ENCODE assay signal across 8 cellular contexts in the genomic region with DNA sequence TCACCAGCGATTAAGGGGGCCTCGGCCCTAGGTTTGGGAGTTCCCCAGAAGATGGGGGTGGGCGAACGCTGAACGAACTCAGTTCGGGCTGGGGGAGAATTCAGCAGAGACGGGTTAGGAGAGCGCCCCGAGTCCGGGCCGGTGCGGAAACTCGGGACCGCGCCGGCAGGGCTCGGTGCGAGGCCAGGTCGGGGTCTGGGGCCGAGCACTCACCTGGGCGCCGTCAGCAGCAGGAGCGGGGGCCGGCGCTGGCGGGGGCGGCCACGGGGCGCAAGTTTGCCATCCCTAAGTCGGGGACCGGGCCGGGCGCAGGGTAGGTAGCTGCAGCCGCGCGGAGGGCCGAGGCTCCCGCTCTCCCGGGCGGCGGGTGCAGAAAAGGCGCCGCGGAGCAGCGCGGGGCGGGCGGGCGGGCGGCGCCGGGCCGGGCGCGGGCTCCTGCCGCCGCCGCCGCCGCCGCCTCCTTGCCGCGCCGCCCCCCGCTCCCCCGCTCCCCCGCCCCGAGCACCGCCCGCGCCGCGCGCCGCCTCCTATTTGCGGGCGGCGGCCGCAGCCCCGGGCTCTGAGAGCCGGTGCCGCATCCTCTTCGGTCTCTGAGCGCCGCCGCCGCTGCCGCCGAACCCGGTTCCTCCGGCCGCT. TPM values are rescaled to one million over a fixed set of nuclear protein-coding genes. Genes with fewer than 3 reads are reported as not detected.
DNase-seq lines count a peak whose midpoint lies in the region; ATAC-seq and TF ChIP-seq lines count a peak whose summit lies in the region.

No MANE protein-coding gene starts in this region.

- DNase-seq in heart left ventricle (no peak), left ventricle myocardium superior (no peak), left lobe of liver (ENCODE audit: low spot score) (no peak), DMS79 (lab: John Stamatoyannopoulos, UW) (no peak), NCI-H1092 treated with DMSO at 0.1 percent for 48 hours (lab: John Stamatoyannopoulos, UW) (no peak)
- DNase-seq in activated naive CD4-positive, alpha-beta T cell treated with anti-CD3 and anti-CD28 coated beads, Interleukin-2, amount 10 ng/mL, durations not matched to agents 7 days and 5 days: peak; percentile 39

- H3K36me3 ChIP-seq in heart left ventricle (no peaks in the 10 kb centered on the region), urinary bladder (ENCODE audit: insufficient read depth) (no peaks in the 10 kb centered on the region)

- H3K27me3 ChIP-seq in heart left ventricle: peaks cover 0 to 46% (median 10%) of the 10 kb centered on the region in 9 donors

- H3K4me3 ChIP-seq in heart left ventricle: peak overlapping the region; percentile 30 to 71 (median 58)
- H3K4me3 ChIP-seq in urinary bladder (ENCODE audit: low read depth, low read length): peak overlapping the region; percentile 56

- 0 to 1% (median 1%) methylated on average over 22 to 92 of the region's 92 CpGs for WGBS in heart left ventricle, 4 donors
- 1% methylated on average over 70 of the region's 92 CpGs for WGBS in urinary bladder

- peaks cover 2 to 42% (median 29%) of the 10 kb centered on the region in 12 donors for H3K4me1 ChIP-seq in heart left ventricle
- H3K4me1 ChIP-seq in urinary bladder (ENCODE audit: insufficient read depth): no peaks in the 10 kb centered on the region

- no peak overlapping the region for H3K27ac Mint-ChIP-seq in activated naive CD4-positive, alpha-beta T cell treated with anti-CD3 and anti-CD28 coated beads, Interleukin-2, amount 10 ng/mL, durations not matched to agents 7 days and 5 days

- no peaks in the 10 kb centered on the region for H3K36me3 Mint-ChIP-seq in activated naive CD4-positive, alpha-beta T cell treated with anti-CD3 and anti-CD28 coated beads, Interleukin-2, amount 10 ng/mL, durations not matched to agents 7 days and 5 days

- H3K27me3 Mint-ChIP-seq in activated naive CD4-positive, alpha-beta T cell treated with anti-CD3 and anti-CD28 coated beads, Interleukin-2, amount 10 ng/mL, durations not matched to agents 7 days and 5 days: peaks cover 94% of the 10 kb centered on the region

- peaks cover 28% of the 10 kb centered on the region for H3K4me1 Mint-ChIP-seq in activated naive CD4-positive, alpha-beta T cell treated with anti-CD3 and anti-CD28 coated beads, Interleukin-2, amount 10 ng/mL, durations not matched to agents 7 days and 5 days

- no peak for ATAC-seq in heart left ventricle
- no peak for ATAC-seq in left ventricle myocardium superior
- ATAC-seq in left lobe of liver: peak; percentile 17
- no peak for ATAC-seq in HG03342 (IDR thresholded peaks at IDR 0.05; ENCODE audit: unreplicated experiment)

- H3K27ac ChIP-seq in heart left ventricle (no peak overlapping the region), urinary bladder (ENCODE audit: low read depth) (no peak overlapping the region)

- CTCF ChIA-PET in activated naive CD4-positive, alpha-beta T cell treated with anti-CD3 and anti-CD28 coated beads, Interleukin-2, amount 10 ng/mL, durations not matched to agents 7 days and 5 days (lab: Charles Lee): interaction anchor here (0.7 to 1.6 kb wide), 4 partner anchors 25 to 33 kb away, joined by 3 to 6 read pairs (median 4); no protein-coding TSS in a partner anchor

- no peaks in the 10 kb centered on the region for H3K9me3 Mint-ChIP-seq in activated naive CD4-positive, alpha-beta T cell treated with anti-CD3 and anti-CD28 coated beads, Interleukin-2, amount 10 ng/mL, durations not matched to agents 7 days and 5 days

- H3K4me3 Mint-ChIP-seq in activated naive CD4-positive, alpha-beta T cell treated with anti-CD3 and anti-CD28 coated beads, Interleukin-2, amount 10 ng/mL, durations not matched to agents 7 days and 5 days: peak overlapping the region; percentile 66

- no peaks in the 10 kb centered on the region for H3K9me3 ChIP-seq in heart left ventricle

- no peak for TF ChIP-seq POLR2A in heart left ventricle (IDR thresholded peaks at IDR 0.05)

- intact Hi-C loops in heart left ventricle (cut with DNase I): loop anchor here in 5 of 10 donors (2.0 to 5.0 kb wide), 2 partner anchors 25 to 199 kb away; no protein-coding TSS in a partner anchor
- intact Hi-C loops in left ventricle myocardium superior (cut with micrococcal nuclease): no loop called here

- TF ChIP-seq CTCF in heart left ventricle (IDR thresholded peaks at IDR 0.05): no peak

RNA-seq across cellular contexts. Expression of a gene that starts 0.4 kb away (rescaled TPM):
- 10 to 100 TPM in 4 of 9 donors, 1 to 10 TPM in 5; 4.7 to 18.5 (median 9.6) TPM for total RNA-seq in heart left ventricle
- polyA plus RNA-seq in heart left ventricle: 10 to 100 TPM in 1 of 2 donors, 1 to 10 TPM in 1; 1.1 to 11.5 TPM
- 10.0 TPM for total RNA-seq in left ventricle myocardium superior
- not detected for total RNA-seq in left lobe of liver
- 13.4 TPM for total RNA-seq in urinary bladder
- 6.1 TPM for polyA plus RNA-seq in urinary bladder

RNA-seq across cellular contexts. Expression of a gene that starts 52.0 kb away (rescaled TPM):
- total RNA-seq in heart left ventricle: 1 to 10 TPM in 1 of 9 donors, under 1 TPM in 4, not detected in 4; 0.19 to 2.9 (median 0.46) TPM
- under 1 TPM in 1 of 2 donors, not detected in 1; 0.36 TPM for polyA plus RNA-seq in heart left ventricle
- total RNA-seq in left ventricle myocardium superior: not detected
- total RNA-seq in left lobe of liver: 0.08 TPM
- 0.90 TPM for total RNA-seq in urinary bladder
- 5.7 TPM for polyA plus RNA-seq in urinary bladder

RNA-seq across cellular contexts. Expression of a gene that starts 60.0 kb away (rescaled TPM):
- total RNA-seq in heart left ventricle: 10 to 100 TPM; 10.1 to 24.1 (median 13.1) TPM
- polyA plus RNA-seq in heart left ventricle: 10 to 100 TPM in 1 of 2 donors, 1 to 10 TPM in 1; 7.5 to 15.8 TPM
- 16.1 TPM for total RNA-seq in left ventricle myocardium superior
- total RNA-seq in left lobe of liver: 1.9 TPM
- 217 TPM for total RNA-seq in urinary bladder
- 166 TPM for polyA plus RNA-seq in urinary bladder
